Comparison of ENCODE assay signal across 28 cellular contexts in the genomic region with DNA sequence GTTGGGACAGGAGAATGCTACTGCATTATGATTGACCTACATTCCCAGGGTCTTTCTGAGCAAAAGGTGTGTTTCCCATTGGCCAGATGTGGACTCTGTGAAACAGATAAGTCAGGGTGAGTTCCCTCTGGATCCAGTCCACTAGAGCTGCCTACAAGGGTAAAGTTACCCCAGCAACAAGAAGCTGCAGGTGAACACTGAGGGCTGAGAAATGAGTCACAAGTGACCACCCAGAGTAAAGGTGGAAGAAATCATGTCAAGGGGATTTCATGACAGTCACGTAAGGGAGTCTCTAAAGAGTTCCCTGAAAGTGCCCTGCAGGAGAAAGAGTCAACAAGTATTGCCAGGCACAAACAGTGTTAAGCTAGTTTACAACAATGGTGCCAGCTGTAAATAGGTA.
"Had no signal": no experiment of that assay in that cellular context is flagged by ENCODE, and none has a peak within 500 bp of the region (broad histone marks: within the 10 kb centered on the region; RNA-seq: fewer than 3 reads in every experiment).

No MANE protein-coding gene starts in this region.

- H3K27me3 Mint-ChIP-seq: progenitor cell of endocrine pancreas; stimulated activated naive B cell treated with anti-CD40 and anti-IgM and Interleukin-4, amounts not matched to agents 10 μg/mL and 1 μg/mL and 100 μg/mL, for 72 hours had no signal

- H3K4me3 ChIP-seq: neural progenitor cell, ovary, psoas muscle, right lobe of liver, sigmoid colon, stomach, thoracic aorta, thyroid gland, tibial nerve, upper lobe of left lung, vagina had no signal

- H3K27me3 ChIP-seq: neural progenitor cell, ovary, right lobe of liver, sigmoid colon, stomach, thyroid gland, tibial nerve, upper lobe of left lung, vagina had no signal

- H3K79me2 ChIP-seq: parathyroid adenoma had no signal

- H3K4me2 ChIP-seq: neural progenitor cell had no signal

- H3K36me3 Mint-ChIP-seq: neural progenitor cell; stimulated activated effector memory CD8-positive, alpha-beta T cell treated with anti-CD3 and anti-CD28 coated beads, Interleukin-12 subunit alpha, Interleukin-12 subunit beta, amount 100 ng/mL, for 72 hours; stimulated activated naive B cell treated with anti-CD40 and anti-IgM and Interleukin-4, amounts not matched to agents 10 μg/mL and 1 μg/mL and 100 μg/mL, for 72 hours had no signal

- ATAC-seq: psoas muscle; right cardiac atrium; right lobe of liver; stimulated activated effector memory CD8-positive, alpha-beta T cell treated with anti-CD3 and anti-CD28 coated beads, Interleukin-12 subunit alpha, Interleukin-12 subunit beta, amount 100 ng/mL, for 72 hours had no signal

- H3K27ac Mint-ChIP-seq: nephron; neural progenitor cell; progenitor cell of endocrine pancreas; stimulated activated effector memory CD8-positive, alpha-beta T cell treated with anti-CD3 and anti-CD28 coated beads, Interleukin-12 subunit alpha, Interleukin-12 subunit beta, amount 100 ng/mL, for 72 hours; stimulated activated naive B cell treated with anti-CD40 and anti-IgM and Interleukin-4, amounts not matched to agents 10 μg/mL and 1 μg/mL and 100 μg/mL, for 72 hours; stimulated activated naive CD8-positive, alpha-beta T cell treated with anti-CD3 and anti-CD28 coated beads, Interleukin-15, Interleukin-2, amounts not matched to agents 100 ng/mL and 50 ng/mL, for 24 hours had no signal

- H3K4me3 Mint-ChIP-seq: nephron; neural progenitor cell; stimulated activated effector memory CD8-positive, alpha-beta T cell treated with anti-CD3 and anti-CD28 coated beads, Interleukin-12 subunit alpha, Interleukin-12 subunit beta, amount 100 ng/mL, for 72 hours; stimulated activated naive B cell treated with anti-CD40 and anti-IgM and Interleukin-4, amounts not matched to agents 10 μg/mL and 1 μg/mL and 100 μg/mL, for 72 hours; stimulated activated naive CD8-positive, alpha-beta T cell treated with anti-CD3 and anti-CD28 coated beads, Interleukin-15, Interleukin-2, amounts not matched to agents 100 ng/mL and 50 ng/mL, for 24 hours had no signal

- H3K9ac ChIP-seq: neural progenitor cell, parathyroid adenoma had no signal

- H3K27ac ChIP-seq: neural progenitor cell, ovary, parathyroid adenoma, psoas muscle, right lobe of liver, sigmoid colon, stomach, thoracic aorta, thyroid gland, tibial nerve, upper lobe of left lung, vagina had no signal

- DNase-seq: occipital lobe; ovary; posterior cingulate gyrus; psoas muscle; right cardiac atrium; right lobe of liver; sigmoid colon; small intestine; stimulated activated CD4-positive, alpha-beta T cell treated with anti-CD3 and anti-CD28 coated beads, Interleukin-15, amount 100 ng/mL, for 24 hours; stimulated activated CD4-positive, alpha-beta T cell treated with anti-CD3 and anti-CD28 coated beads, Interleukin-2, amount 100 ng/mL, for 24 hours; stimulated activated CD4-positive, alpha-beta T cell treated with anti-CD3 and anti-CD28 coated beads, Interleukin-2, amount 100 ng/mL, for 48 hours; stimulated activated CD4-positive, alpha-beta T cell treated with anti-CD3 and anti-CD28 coated beads, Interleukin-4, amount 100 ng/mL, for 24 hours; stimulated activated naive B cell treated with anti-CD40 and anti-IgM and Interleukin-4, amounts not matched to agents 10 μg/mL and 1 μg/mL and 100 μg/mL, for 72 hours; stimulated activated naive CD4-positive, alpha-beta T cell treated with Interleukin-2 at 50 U/mL for 16 hours; stomach; thyroid gland; trophoblast cell; upper lobe of left lung had no signal

- H3K9me3 ChIP-seq: ovary, psoas muscle, right lobe of liver, sigmoid colon, stomach, thoracic aorta, thyroid gland, tibial nerve, upper lobe of left lung, vagina had no signal

- H2AFZ ChIP-seq: neural progenitor cell, parathyroid adenoma had no signal

- H3K4me1 ChIP-seq: neural progenitor cell, parathyroid adenoma, psoas muscle, right lobe of liver, sigmoid colon, stomach, thyroid gland, tibial nerve, upper lobe of left lung, vagina had no signal

- FAIRE-seq: small intestine, urothelium cell line had no signal

- H3K4me1 Mint-ChIP-seq: nephron; neural progenitor cell; stimulated activated effector memory CD8-positive, alpha-beta T cell treated with anti-CD3 and anti-CD28 coated beads, Interleukin-12 subunit alpha, Interleukin-12 subunit beta, amount 100 ng/mL, for 72 hours; stimulated activated naive B cell treated with anti-CD40 and anti-IgM and Interleukin-4, amounts not matched to agents 10 μg/mL and 1 μg/mL and 100 μg/mL, for 72 hours had no signal

- H3K9me3 Mint-ChIP-seq: nephron; neural progenitor cell; stimulated activated effector memory CD8-positive, alpha-beta T cell treated with anti-CD3 and anti-CD28 coated beads, Interleukin-12 subunit alpha, Interleukin-12 subunit beta, amount 100 ng/mL, for 72 hours; stimulated activated naive B cell treated with anti-CD40 and anti-IgM and Interleukin-4, amounts not matched to agents 10 μg/mL and 1 μg/mL and 100 μg/mL, for 72 hours; stimulated activated naive CD8-positive, alpha-beta T cell treated with anti-CD3 and anti-CD28 coated beads, Interleukin-15, Interleukin-2, amounts not matched to agents 100 ng/mL and 50 ng/mL, for 24 hours had no signal

- H3K36me3 ChIP-seq: neural progenitor cell, ovary, right lobe of liver, sigmoid colon, stomach, thoracic aorta, thyroid gland, tibial nerve, upper lobe of left lung, vagina had no signal
